Comparison of ENCODE assay signal across 8 cellular contexts in genomic region chr10:101693701-101694055, GRCh38. TPM values are rescaled to one million over a fixed set of nuclear protein-coding genes. Genes with fewer than 3 reads are reported as not detected.
DNase-seq lines count a peak whose midpoint lies in the region; ATAC-seq and TF ChIP-seq lines count a peak whose summit lies in the region.

No MANE protein-coding gene starts in this region.

- H3K36me3 Mint-ChIP-seq in natural killer cell treated with Interleukin-12 subunit alpha and Interleukin-12 subunit beta and Interleukin-15 and Interleukin-18, amount 100 ng/mL, for 72 hours = no peaks in the 10 kb centered on the region

- peak overlapping the region; percentile 89 for H3K4me3 Mint-ChIP-seq in natural killer cell treated with Interleukin-12 subunit alpha and Interleukin-12 subunit beta and Interleukin-15 and Interleukin-18, amount 100 ng/mL, for 72 hours

- no peaks in the 10 kb centered on the region for H3K9me3 ChIP-seq in SK-N-MC (ENCODE audit: low read depth, low read length)

- no peaks in the 10 kb centered on the region for H3K27me3 Mint-ChIP-seq in natural killer cell treated with Interleukin-12 subunit alpha and Interleukin-12 subunit beta and Interleukin-15 and Interleukin-18, amount 100 ng/mL, for 72 hours

- H3K9ac ChIP-seq in SK-N-MC (ENCODE audit: insufficient read length) = peak overlapping the region; percentile 91

- no peaks in the 10 kb centered on the region for H3K36me3 ChIP-seq in SK-N-MC (ENCODE audit: insufficient read depth, low read length)

- peak overlapping the region; percentile 95 for H3K27ac ChIP-seq in C4-2B
- H3K27ac ChIP-seq in SK-N-MC = peak overlapping the region; percentile 70; the same call in 1 of the 2 replicates
- H3K27ac ChIP-seq in epithelial cell of prostate = peak overlapping the region; percentile 77

- H3K4me1 Mint-ChIP-seq in natural killer cell treated with Interleukin-12 subunit alpha and Interleukin-12 subunit beta and Interleukin-15 and Interleukin-18, amount 100 ng/mL, for 72 hours (ENCODE audit: low read depth in 2 of 2) = peaks cover 24 to 41% of the 10 kb centered on the region in 2 donors

- TF ChIP-seq CTCF in C4-2B (conservative IDR thresholded peaks at IDR 0.05) = no peak

- H3K9me3 Mint-ChIP-seq in natural killer cell treated with Interleukin-12 subunit alpha and Interleukin-12 subunit beta and Interleukin-15 and Interleukin-18, amount 100 ng/mL, for 72 hours = no peaks in the 10 kb centered on the region

- peak overlapping the region; percentile 84 for H3K4me3 ChIP-seq in SK-N-MC

- DNase-seq in SK-N-MC (ENCODE audit: low read depth, low spot score) (no peak), epithelial cell of prostate (ENCODE audit: low read depth, low spot score) (no peak), NCI-H187 (lab: John Stamatoyannopoulos, UW) (no peak), mucosa of gallbladder (ENCODE audit: low spot score) (no peak)
- no peak for DNase-seq in natural killer cell treated with Interleukin-12 subunit alpha and Interleukin-12 subunit beta and Interleukin-15 and Interleukin-18, amount 100 ng/mL, for 72 hours (ENCODE audit: low spot score)

- ATAC-seq in GM18868 (IDR thresholded peaks at IDR 0.05; ENCODE audit: unreplicated experiment) (peak; percentile 14), HG03103 (IDR thresholded peaks at IDR 0.05; ENCODE audit: low read depth, unreplicated experiment) (peak; percentile 27)
- ATAC-seq in natural killer cell treated with Interleukin-12 subunit alpha and Interleukin-12 subunit beta and Interleukin-15 and Interleukin-18, amount 100 ng/mL, for 72 hours = peak; percentile 17 to 48

- H3K27ac Mint-ChIP-seq in natural killer cell treated with Interleukin-12 subunit alpha and Interleukin-12 subunit beta and Interleukin-15 and Interleukin-18, amount 100 ng/mL, for 72 hours = peak overlapping the region; percentile 90 to 97

RNA-seq across cellular contexts. Expression of gene FBXW4, which starts 1.3 kb away (rescaled TPM):
- total RNA-seq in natural killer cell treated with Interleukin-12 subunit alpha and Interleukin-12 subunit beta and Interleukin-15 and Interleukin-18, amount 100 ng/mL, for 72 hours = 10 to 100 TPM; 45.5 to 52.3 TPM
- total RNA-seq in mucosa of gallbladder = 65.0 TPM
